ENCODE assay signal across 1 cellular context in the genomic region with DNA sequence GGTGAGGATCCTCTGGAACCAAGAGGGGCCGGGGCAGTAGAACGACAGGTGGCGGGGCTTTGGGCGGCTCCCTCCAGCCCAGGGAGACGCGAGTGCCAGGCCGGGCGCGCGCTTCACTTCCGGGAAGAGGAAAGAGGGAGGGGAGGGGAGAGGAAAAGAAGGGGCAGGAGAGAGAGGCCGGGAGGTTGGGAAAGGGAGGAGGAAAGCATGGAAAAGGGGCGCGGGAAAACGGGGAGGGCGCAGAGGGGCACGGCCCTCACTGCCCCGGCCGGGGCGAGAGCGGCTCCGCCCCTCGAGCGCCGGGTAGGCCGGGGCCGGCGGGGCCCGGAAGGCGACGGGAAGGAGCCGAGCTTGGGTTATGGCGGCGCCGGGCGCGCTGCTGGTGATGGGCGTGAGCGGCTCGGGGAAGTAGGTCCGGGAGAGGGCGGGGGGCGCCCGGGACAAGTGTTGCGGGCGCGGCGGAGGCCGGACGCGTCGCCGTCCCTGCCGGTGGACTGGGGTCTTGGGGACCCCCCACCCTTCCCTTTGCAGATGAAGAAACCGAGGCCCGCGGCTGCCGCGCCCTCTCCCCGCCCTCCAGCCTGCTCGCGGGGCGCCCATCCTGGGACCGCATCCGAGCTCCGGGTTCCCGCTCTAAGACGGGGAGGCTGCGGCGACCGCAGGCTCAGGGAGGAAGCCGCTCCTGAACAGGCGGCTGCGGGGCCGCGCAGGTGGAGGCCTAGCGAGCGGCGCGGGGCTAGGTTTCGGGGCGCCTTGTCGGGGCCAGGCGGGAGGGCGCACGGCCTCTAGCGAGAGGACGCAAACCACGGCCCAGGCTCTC.
A peak's percentile ranks its signal among the peaks of the same experiment; 100 is the strongest.
TF ChIP-seq lines count a peak whose summit lies in the region.

A gene (plus strand): TSS at position 330 of the 820 bp plus-strand sequence. CDS start 29 bp downstream, at position 359.

TF ChIP-seq in HepG2, 621 proteins besides CTCF, POLR2A, EP300 and RAD21 (continued from another document and continues in another):
- TF ChIP-seq FOXO1 (CRISPR knock-in tag; IDR thresholded peaks at IDR 0.05) (peak; percentile 32), ZNF672 (CRISPR knock-in tag; IDR thresholded peaks at IDR 0.05) (no peak), PPARG (CRISPR knock-in tag; conservative IDR thresholded peaks at IDR 0.05) (no peak), ZNF619 (CRISPR knock-in tag; IDR thresholded peaks at IDR 0.05) (no peak), ZNF557 (CRISPR knock-in tag; IDR thresholded peaks at IDR 0.05) (no peak), JUN (CRISPR knock-in tag; IDR thresholded peaks at IDR 0.05) (no peak), ZNF839 (CRISPR knock-in tag; IDR thresholded peaks at IDR 0.05; ENCODE audit: borderline replicate concordance) (no peak; the same call in 1 of the 2 replicates), ZFX (CRISPR knock-in tag; IDR thresholded peaks at IDR 0.05; ENCODE audit: low read depth) (peak; percentile 97), ZNF530 (CRISPR knock-in tag; IDR thresholded peaks at IDR 0.05; ENCODE audit: low read depth) (no peak), SUZ12 (IDR thresholded peaks at IDR 0.05; ENCODE audit: low read depth, low read length) (no peak), ZNF124 (CRISPR knock-in tag; IDR thresholded peaks at IDR 0.05) (0 out of 2 replicates have a peak, but pooled peaks have one; percentile 22), KAT8 (CRISPR knock-in tag; IDR thresholded peaks at IDR 0.05) (peak; percentile 36), SRSF4 (IDR thresholded peaks at IDR 0.05; ENCODE audit: low read depth, low read length, poor library complexity, severe bottlenecking) (no peak), NONO (IDR thresholded peaks at IDR 0.05) (no peak), NONO (CRISPR knock-in tag; conservative IDR thresholded peaks at IDR 0.05) (peak; percentile 80), ZNF230 (CRISPR knock-in tag; IDR thresholded peaks at IDR 0.05) (no peak; the same call in 1 of the 2 replicates), SP5 (CRISPR knock-in tag; IDR thresholded peaks at IDR 0.05; ENCODE audit: borderline replicate concordance, low read depth) (peak; percentile 57; the same call in 1 of the 2 replicates), JDP2 (CRISPR knock-in tag; IDR thresholded peaks at IDR 0.05; ENCODE audit: borderline replicate concordance) (no peak)
- TF ChIP-seq, protein P1, sequence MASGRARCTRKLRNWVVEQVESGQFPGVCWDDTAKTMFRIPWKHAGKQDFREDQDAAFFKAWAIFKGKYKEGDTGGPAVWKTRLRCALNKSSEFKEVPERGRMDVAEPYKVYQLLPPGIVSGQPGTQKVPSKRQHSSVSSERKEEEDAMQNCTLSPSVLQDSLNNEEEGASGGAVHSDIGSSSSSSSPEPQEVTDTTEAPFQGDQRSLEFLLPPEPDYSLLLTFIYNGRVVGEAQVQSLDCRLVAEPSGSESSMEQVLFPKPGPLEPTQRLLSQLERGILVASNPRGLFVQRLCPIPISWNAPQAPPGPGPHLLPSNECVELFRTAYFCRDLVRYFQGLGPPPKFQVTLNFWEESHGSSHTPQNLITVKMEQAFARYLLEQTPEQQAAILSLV (CRISPR knock-in tag; IDR thresholded peaks at IDR 0.05; ENCODE audit: borderline replicate concordance), result peak; percentile 72; the same call in 1 of the 2 replicates
- TF ChIP-seq, protein P2, sequence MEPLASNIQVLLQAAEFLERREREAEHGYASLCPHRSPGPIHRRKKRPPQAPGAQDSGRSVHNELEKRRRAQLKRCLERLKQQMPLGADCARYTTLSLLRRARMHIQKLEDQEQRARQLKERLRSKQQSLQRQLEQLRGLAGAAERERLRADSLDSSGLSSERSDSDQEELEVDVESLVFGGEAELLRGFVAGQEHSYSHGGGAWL (CRISPR knock-in tag; IDR thresholded peaks at IDR 0.05), result peak; percentile 70; the same call in 1 of the 2 replicates
- TF ChIP-seq, protein P3, sequence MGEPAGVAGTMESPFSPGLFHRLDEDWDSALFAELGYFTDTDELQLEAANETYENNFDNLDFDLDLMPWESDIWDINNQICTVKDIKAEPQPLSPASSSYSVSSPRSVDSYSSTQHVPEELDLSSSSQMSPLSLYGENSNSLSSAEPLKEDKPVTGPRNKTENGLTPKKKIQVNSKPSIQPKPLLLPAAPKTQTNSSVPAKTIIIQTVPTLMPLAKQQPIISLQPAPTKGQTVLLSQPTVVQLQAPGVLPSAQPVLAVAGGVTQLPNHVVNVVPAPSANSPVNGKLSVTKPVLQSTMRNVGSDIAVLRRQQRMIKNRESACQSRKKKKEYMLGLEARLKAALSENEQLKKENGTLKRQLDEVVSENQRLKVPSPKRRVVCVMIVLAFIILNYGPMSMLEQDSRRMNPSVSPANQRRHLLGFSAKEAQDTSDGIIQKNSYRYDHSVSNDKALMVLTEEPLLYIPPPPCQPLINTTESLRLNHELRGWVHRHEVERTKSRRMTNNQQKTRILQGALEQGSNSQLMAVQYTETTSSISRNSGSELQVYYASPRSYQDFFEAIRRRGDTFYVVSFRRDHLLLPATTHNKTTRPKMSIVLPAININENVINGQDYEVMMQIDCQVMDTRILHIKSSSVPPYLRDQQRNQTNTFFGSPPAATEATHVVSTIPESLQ (CRISPR knock-in tag; conservative IDR thresholded peaks at IDR 0.05), result no peak
- TF ChIP-seq, protein P4, sequence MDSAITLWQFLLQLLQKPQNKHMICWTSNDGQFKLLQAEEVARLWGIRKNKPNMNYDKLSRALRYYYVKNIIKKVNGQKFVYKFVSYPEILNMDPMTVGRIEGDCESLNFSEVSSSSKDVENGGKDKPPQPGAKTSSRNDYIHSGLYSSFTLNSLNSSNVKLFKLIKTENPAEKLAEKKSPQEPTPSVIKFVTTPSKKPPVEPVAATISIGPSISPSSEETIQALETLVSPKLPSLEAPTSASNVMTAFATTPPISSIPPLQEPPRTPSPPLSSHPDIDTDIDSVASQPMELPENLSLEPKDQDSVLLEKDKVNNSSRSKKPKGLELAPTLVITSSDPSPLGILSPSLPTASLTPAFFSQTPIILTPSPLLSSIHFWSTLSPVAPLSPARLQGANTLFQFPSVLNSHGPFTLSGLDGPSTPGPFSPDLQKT (CRISPR knock-in tag; IDR thresholded peaks at IDR 0.05; ENCODE audit: borderline replicate concordance), result no peak
- TF ChIP-seq, protein P5, sequence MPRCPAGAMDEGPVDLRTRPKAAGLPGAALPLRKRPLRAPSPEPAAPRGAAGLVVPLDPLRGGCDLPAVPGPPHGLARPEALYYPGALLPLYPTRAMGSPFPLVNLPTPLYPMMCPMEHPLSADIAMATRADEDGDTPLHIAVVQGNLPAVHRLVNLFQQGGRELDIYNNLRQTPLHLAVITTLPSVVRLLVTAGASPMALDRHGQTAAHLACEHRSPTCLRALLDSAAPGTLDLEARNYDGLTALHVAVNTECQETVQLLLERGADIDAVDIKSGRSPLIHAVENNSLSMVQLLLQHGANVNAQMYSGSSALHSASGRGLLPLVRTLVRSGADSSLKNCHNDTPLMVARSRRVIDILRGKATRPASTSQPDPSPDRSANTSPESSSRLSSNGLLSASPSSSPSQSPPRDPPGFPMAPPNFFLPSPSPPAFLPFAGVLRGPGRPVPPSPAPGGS (CRISPR knock-in tag; IDR thresholded peaks at IDR 0.05), result peak; percentile 90; the same call in 1 of the 2 replicates
- TF ChIP-seq, protein P6, sequence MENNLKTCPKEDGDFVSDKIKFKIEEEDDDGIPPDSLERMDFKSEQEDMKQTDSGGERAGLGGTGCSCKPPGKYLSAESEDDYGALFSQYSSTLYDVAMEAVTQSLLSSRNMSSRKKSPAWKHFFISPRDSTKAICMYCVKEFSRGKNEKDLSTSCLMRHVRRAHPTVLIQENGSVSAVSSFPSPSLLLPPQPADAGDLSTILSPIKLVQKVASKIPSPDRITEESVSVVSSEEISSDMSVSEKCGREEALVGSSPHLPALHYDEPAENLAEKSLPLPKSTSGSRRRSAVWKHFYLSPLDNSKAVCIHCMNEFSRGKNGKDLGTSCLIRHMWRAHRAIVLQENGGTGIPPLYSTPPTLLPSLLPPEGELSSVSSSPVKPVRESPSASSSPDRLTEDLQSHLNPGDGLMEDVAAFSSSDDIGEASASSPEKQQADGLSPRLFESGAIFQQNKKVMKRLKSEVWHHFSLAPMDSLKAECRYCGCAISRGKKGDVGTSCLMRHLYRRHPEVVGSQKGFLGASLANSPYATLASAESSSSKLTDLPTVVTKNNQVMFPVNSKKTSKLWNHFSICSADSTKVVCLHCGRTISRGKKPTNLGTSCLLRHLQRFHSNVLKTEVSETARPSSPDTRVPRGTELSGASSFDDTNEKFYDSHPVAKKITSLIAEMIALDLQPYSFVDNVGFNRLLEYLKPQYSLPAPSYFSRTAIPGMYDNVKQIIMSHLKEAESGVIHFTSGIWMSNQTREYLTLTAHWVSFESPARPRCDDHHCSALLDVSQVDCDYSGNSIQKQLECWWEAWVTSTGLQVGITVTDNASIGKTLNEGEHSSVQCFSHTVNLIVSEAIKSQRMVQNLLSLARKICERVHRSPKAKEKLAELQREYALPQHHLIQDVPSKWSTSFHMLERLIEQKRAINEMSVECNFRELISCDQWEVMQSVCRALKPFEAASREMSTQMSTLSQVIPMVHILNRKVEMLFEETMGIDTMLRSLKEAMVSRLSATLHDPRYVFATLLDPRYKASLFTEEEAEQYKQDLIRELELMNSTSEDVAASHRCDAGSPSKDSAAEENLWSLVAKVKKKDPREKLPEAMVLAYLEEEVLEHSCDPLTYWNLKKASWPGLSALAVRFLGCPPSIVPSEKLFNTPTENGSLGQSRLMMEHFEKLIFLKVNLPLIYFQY (CRISPR knock-in tag; IDR thresholded peaks at IDR 0.05; ENCODE audit: borderline replicate concordance), result no peak
- TF ChIP-seq, protein P7, sequence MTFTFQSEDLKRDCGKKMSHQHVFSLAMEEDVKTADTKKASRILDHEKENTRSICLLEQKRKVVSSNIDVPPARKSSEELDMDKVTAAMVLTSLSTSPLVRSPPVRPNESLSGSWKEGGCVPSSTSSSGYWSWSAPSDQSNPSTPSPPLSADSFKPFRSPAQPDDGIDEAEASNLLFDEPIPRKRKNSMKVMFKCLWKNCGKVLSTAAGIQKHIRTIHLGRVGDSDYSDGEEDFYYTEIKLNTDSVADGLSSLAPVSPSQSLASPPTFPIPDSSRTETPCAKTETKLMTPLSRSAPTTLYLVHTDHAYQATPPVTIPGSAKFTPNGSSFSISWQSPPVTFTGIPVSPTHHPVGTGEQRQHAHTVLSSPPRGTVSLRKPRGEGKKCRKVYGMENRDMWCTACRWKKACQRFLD (CRISPR knock-in tag; IDR thresholded peaks at IDR 0.05; ENCODE audit: borderline replicate concordance), result peak; percentile 54; the same call in 1 of the 2 replicates
- TF ChIP-seq, protein P8, sequence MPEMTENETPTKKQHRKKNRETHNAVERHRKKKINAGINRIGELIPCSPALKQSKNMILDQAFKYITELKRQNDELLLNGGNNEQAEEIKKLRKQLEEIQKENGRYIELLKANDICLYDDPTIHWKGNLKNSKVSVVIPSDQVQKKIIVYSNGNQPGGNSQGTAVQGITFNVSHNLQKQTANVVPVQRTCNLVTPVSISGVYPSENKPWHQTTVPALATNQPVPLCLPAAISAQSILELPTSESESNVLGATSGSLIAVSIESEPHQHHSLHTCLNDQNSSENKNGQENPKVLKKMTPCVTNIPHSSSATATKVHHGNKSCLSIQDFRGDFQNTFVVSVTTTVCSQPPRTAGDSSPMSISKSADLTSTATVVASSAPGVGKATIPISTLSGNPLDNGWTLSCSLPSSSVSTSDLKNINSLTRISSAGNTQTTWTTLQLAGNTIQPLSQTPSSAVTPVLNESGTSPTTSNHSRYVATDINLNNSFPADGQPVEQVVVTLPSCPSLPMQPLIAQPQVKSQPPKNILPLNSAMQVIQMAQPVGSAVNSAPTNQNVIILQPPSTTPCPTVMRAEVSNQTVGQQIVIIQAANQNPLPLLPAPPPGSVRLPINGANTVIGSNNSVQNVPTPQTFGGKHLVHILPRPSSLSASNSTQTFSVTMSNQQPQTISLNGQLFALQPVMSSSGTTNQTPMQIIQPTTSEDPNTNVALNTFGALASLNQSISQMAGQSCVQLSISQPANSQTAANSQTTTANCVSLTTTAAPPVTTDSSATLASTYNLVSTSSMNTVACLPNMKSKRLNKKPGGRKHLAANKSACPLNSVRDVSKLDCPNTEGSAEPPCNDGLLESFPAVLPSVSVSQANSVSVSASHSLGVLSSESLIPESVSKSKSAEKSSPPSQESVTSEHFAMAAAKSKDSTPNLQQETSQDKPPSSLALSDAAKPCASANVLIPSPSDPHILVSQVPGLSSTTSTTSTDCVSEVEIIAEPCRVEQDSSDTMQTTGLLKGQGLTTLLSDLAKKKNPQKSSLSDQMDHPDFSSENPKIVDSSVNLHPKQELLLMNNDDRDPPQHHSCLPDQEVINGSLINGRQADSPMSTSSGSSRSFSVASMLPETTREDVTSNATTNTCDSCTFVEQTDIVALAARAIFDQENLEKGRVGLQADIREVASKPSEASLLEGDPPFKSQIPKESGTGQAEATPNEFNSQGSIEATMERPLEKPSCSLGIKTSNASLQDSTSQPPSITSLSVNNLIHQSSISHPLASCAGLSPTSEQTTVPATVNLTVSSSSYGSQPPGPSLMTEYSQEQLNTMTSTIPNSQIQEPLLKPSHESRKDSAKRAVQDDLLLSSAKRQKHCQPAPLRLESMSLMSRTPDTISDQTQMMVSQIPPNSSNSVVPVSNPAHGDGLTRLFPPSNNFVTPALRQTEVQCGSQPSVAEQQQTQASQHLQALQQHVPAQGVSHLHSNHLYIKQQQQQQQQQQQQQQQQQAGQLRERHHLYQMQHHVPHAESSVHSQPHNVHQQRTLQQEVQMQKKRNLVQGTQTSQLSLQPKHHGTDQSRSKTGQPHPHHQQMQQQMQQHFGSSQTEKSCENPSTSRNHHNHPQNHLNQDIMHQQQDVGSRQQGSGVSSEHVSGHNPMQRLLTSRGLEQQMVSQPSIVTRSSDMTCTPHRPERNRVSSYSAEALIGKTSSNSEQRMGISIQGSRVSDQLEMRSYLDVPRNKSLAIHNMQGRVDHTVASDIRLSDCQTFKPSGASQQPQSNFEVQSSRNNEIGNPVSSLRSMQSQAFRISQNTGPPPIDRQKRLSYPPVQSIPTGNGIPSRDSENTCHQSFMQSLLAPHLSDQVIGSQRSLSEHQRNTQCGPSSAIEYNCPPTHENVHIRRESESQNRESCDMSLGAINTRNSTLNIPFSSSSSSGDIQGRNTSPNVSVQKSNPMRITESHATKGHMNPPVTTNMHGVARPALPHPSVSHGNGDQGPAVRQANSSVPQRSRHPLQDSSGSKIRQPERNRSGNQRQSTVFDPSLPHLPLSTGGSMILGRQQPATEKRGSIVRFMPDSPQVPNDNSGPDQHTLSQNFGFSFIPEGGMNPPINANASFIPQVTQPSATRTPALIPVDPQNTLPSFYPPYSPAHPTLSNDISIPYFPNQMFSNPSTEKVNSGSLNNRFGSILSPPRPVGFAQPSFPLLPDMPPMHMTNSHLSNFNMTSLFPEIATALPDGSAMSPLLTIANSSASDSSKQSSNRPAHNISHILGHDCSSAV (CRISPR knock-in tag; IDR thresholded peaks at IDR 0.05; ENCODE audit: borderline replicate concordance), result no peak
- TF ChIP-seq, protein P9, sequence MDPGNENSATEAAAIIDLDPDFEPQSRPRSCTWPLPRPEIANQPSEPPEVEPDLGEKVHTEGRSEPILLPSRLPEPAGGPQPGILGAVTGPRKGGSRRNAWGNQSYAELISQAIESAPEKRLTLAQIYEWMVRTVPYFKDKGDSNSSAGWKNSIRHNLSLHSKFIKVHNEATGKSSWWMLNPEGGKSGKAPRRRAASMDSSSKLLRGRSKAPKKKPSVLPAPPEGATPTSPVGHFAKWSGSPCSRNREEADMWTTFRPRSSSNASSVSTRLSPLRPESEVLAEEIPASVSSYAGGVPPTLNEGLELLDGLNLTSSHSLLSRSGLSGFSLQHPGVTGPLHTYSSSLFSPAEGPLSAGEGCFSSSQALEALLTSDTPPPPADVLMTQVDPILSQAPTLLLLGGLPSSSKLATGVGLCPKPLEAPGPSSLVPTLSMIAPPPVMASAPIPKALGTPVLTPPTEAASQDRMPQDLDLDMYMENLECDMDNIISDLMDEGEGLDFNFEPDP (CRISPR knock-in tag; conservative IDR thresholded peaks at IDR 0.05), result no peak
